ENCODE assay signal across 30 cellular contexts in genomic region chr20:23308024-23308423, GRCh38.
"Had no signal": no experiment of that assay in that cellular context is flagged by ENCODE, and none has a peak within 500 bp of the region (broad histone marks: within the 10 kb centered on the region; RNA-seq: fewer than 3 reads in every experiment).

No MANE protein-coding gene starts in this region.

- H3K27ac ChIP-seq: brain microvascular endothelial cell, esophagus muscularis mucosa had no signal

- ATAC-seq: activated CD4-positive, alpha-beta T cell treated with anti-CD3 and anti-CD28 coated beads for 36 hours; activated CD8-positive, alpha-beta memory T cell treated with anti-CD3 and anti-CD28 coated beads, Interleukin-2, amount 10 ng/mL, durations not matched to agents 7 days and 5 days; activated CD8-positive, alpha-beta T cell treated with anti-CD3 and anti-CD28 coated beads, Interleukin-2, amount 10 ng/mL, durations not matched to agents 7 days and 5 days; effector memory CD8-positive, alpha-beta T cell had no signal

- DNase-seq: activated CD4-positive, alpha-beta memory T cell treated with anti-CD3 and anti-CD28 coated beads for 36 hours; activated CD4-positive, alpha-beta T cell treated with anti-CD3 and anti-CD28 coated beads for 36 hours; activated CD4-positive, alpha-beta T cell treated with anti-CD3 and anti-CD28 coated beads, Interleukin-2, amount 10 ng/mL, durations not matched to agents 24 days and 14 days; activated CD4-positive, CD25-positive, alpha-beta regulatory T cell; activated CD4-positive, CD25-positive, alpha-beta regulatory T cell treated with anti-CD3 and anti-CD28 coated beads, Interleukin-2, amount 50 U/mL, for 72 hours; activated CD8-positive, alpha-beta memory T cell treated with anti-CD3 and anti-CD28 coated beads, Interleukin-2, amount 10 ng/mL, durations not matched to agents 7 days and 5 days; activated CD8-positive, alpha-beta memory T cell treated with anti-CD3 and anti-CD28 coated beads, Interleukin-2, amount 50 U/mL, for 4 hours; activated CD8-positive, alpha-beta T cell treated with anti-CD3 and anti-CD28 coated beads, Interleukin-2, amount 10 ng/mL, durations not matched to agents 7 days and 5 days; activated naive CD4-positive, alpha-beta T cell treated with anti-CD3 and anti-CD28 coated beads for 36 hours; activated naive CD8-positive, alpha-beta T cell treated with anti-CD3 and anti-CD28 coated beads, Interleukin-2, amount 10 ng/mL, durations not matched to agents 7 days and 5 days; activated T-cell treated with anti-CD3 and anti-CD28 coated beads, Interleukin-2, amount 50 U/mL, for 1 hour; activated T-cell treated with anti-CD3 and anti-CD28 coated beads, Interleukin-2, amount 50 U/mL, for 48 hours; amniotic stem cell; anterior cingulate cortex; brain microvascular endothelial cell; caudate nucleus; cortex of kidney; dermis blood vessel endothelial cell; effector CD4-positive, alpha-beta T cell; effector memory CD8-positive, alpha-beta T cell; erythroblast; foreskin melanocyte; head of caudate nucleus; T-helper 2 cell had no signal

- FAIRE-seq: astrocyte, colon had no signal

- H3K9me3 Mint-ChIP-seq: activated CD4-positive, alpha-beta memory T cell treated with anti-CD3 and anti-CD28 coated beads for 36 hours; activated CD4-positive, alpha-beta T cell treated with anti-CD3 and anti-CD28 coated beads, Interleukin-2, amount 10 ng/mL, durations not matched to agents 24 days and 14 days; activated naive CD4-positive, alpha-beta T cell treated with anti-CD3 and anti-CD28 coated beads for 36 hours; activated naive CD4-positive, alpha-beta T cell treated with anti-CD3 and anti-CD28 coated beads, Interleukin-2, amount 50 U/mL, for 24 hours; activated naive CD8-positive, alpha-beta T cell treated with anti-CD3 and anti-CD28 coated beads, Interleukin-2, amount 10 ng/mL, durations not matched to agents 7 days and 5 days; activated T-helper 1 cell treated with anti-CD3 and anti-CD28 coated beads, Interleukin-12 subunit alpha, Interleukin-12 subunit beta, Interleukin-2, Interleukin-4 antibody, amounts not matched to agents 30 ng/mL and 10 ng/mL and 1 ng/mL, durations not matched to agents 14 hours and 24 hours and 36 hours; activated T-helper 2 cell treated with anti-CD3 and anti-CD28 coated beads, Interferon-gamma antibody, Interleukin-2, Interleukin-4, amounts not matched to agents 10 μg/mL and 5 μg/mL and 100 μg/mL, durations not matched to agents 14 hours and 24 hours and 36 hours; effector memory CD8-positive, alpha-beta T cell had no signal

- H3K27ac Mint-ChIP-seq: activated CD4-positive, alpha-beta memory T cell treated with anti-CD3 and anti-CD28 coated beads for 36 hours; activated CD4-positive, alpha-beta T cell treated with anti-CD3 and anti-CD28 coated beads for 36 hours; activated CD4-positive, alpha-beta T cell treated with anti-CD3 and anti-CD28 coated beads, Interleukin-2, amount 10 ng/mL, durations not matched to agents 24 days and 14 days; activated CD8-positive, alpha-beta memory T cell treated with anti-CD3 and anti-CD28 coated beads, Interleukin-2, amount 10 ng/mL, durations not matched to agents 7 days and 5 days; activated CD8-positive, alpha-beta T cell treated with anti-CD3 and anti-CD28 coated beads, Interleukin-2, amount 10 ng/mL, durations not matched to agents 7 days and 5 days; activated naive CD4-positive, alpha-beta T cell treated with anti-CD3 and anti-CD28 coated beads for 36 hours; activated naive CD4-positive, alpha-beta T cell treated with anti-CD3 and anti-CD28 coated beads, Interleukin-2, amount 50 U/mL, for 24 hours; activated naive CD8-positive, alpha-beta T cell treated with anti-CD3 and anti-CD28 coated beads, Interleukin-2, amount 10 ng/mL, durations not matched to agents 7 days and 5 days; activated T-helper 1 cell treated with anti-CD3 and anti-CD28 coated beads, Interleukin-12 subunit alpha, Interleukin-12 subunit beta, Interleukin-2, Interleukin-4 antibody, amounts not matched to agents 30 ng/mL and 10 ng/mL and 1 ng/mL, durations not matched to agents 14 hours and 24 hours and 36 hours; activated T-helper 2 cell treated with anti-CD3 and anti-CD28 coated beads, Interferon-gamma antibody, Interleukin-2, Interleukin-4, amounts not matched to agents 10 μg/mL and 5 μg/mL and 100 μg/mL, durations not matched to agents 14 hours and 24 hours and 36 hours; effector memory CD8-positive, alpha-beta T cell had no signal

- H3K4me1 Mint-ChIP-seq: activated CD4-positive, alpha-beta T cell treated with anti-CD3 and anti-CD28 coated beads for 36 hours; activated CD4-positive, alpha-beta T cell treated with anti-CD3 and anti-CD28 coated beads, Interleukin-2, amount 10 ng/mL, durations not matched to agents 24 days and 14 days; activated CD8-positive, alpha-beta memory T cell treated with anti-CD3 and anti-CD28 coated beads, Interleukin-2, amount 10 ng/mL, durations not matched to agents 7 days and 5 days; activated naive CD4-positive, alpha-beta T cell treated with anti-CD3 and anti-CD28 coated beads, Interleukin-2, amount 50 U/mL, for 24 hours had no signal

- H3K36me3 ChIP-seq: brain microvascular endothelial cell, esophagus muscularis mucosa had no signal

- H3K27me3 Mint-ChIP-seq: activated CD8-positive, alpha-beta memory T cell treated with anti-CD3 and anti-CD28 coated beads, Interleukin-2, amount 10 ng/mL, durations not matched to agents 7 days and 5 days had no signal

- H3K9me3 ChIP-seq: esophagus muscularis mucosa had no signal

- H3K4me3 Mint-ChIP-seq: activated CD4-positive, alpha-beta memory T cell treated with anti-CD3 and anti-CD28 coated beads for 36 hours; activated CD4-positive, alpha-beta T cell treated with anti-CD3 and anti-CD28 coated beads for 36 hours; activated CD4-positive, alpha-beta T cell treated with anti-CD3 and anti-CD28 coated beads, Interleukin-2, amount 10 ng/mL, durations not matched to agents 24 days and 14 days; activated CD8-positive, alpha-beta memory T cell treated with anti-CD3 and anti-CD28 coated beads, Interleukin-2, amount 10 ng/mL, durations not matched to agents 7 days and 5 days; activated CD8-positive, alpha-beta T cell treated with anti-CD3 and anti-CD28 coated beads, Interleukin-2, amount 10 ng/mL, durations not matched to agents 7 days and 5 days; activated naive CD4-positive, alpha-beta T cell treated with anti-CD3 and anti-CD28 coated beads for 36 hours; activated naive CD4-positive, alpha-beta T cell treated with anti-CD3 and anti-CD28 coated beads, Interleukin-2, amount 50 U/mL, for 24 hours; activated naive CD8-positive, alpha-beta T cell treated with anti-CD3 and anti-CD28 coated beads, Interleukin-2, amount 10 ng/mL, durations not matched to agents 7 days and 5 days; activated T-helper 1 cell treated with anti-CD3 and anti-CD28 coated beads, Interleukin-12 subunit alpha, Interleukin-12 subunit beta, Interleukin-2, Interleukin-4 antibody, amounts not matched to agents 30 ng/mL and 10 ng/mL and 1 ng/mL, durations not matched to agents 14 hours and 24 hours and 36 hours; effector memory CD8-positive, alpha-beta T cell had no signal

- H3K4me3 ChIP-seq: esophagus muscularis mucosa had no signal

- H3K27me3 ChIP-seq: brain microvascular endothelial cell, esophagus muscularis mucosa had no signal
